13 cellular contexts compared by ENCODE assay signal in the genomic region with DNA sequence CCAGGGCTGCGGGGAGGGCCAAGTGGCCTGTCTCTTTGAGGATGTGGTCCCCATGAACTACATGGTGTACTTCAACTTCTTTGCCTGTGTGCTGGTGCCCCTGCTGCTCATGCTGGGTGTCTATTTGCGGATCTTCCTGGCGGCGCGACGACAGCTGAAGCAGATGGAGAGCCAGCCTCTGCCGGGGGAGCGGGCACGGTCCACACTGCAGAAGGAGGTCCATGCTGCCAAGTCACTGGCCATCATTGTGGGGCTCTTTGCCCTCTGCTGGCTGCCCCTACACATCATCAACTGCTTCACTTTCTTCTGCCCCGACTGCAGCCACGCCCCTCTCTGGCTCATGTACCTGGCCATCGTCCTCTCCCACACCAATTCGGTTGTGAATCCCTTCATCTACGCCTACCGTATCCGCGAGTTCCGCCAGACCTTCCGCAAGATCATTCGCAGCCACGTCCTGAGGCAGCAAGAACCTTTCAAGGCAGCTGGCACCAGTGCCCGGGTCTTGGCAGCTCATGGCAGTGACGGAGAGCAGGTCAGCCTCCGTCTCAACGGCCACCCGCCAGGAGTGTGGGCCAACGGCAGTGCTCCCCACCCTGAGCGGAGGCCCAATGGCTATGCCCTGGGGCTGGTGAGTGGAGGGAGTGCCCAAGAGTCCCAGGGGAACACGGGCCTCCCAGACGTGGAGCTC. TPM values are rescaled to one million over a fixed set of nuclear protein-coding genes. Genes with fewer than 3 reads are reported as not detected.
DNase-seq lines count a peak whose midpoint lies in the region; ATAC-seq and TF ChIP-seq lines count a peak whose summit lies in the region.
"Had no signal": no experiment of that assay in that cellular context is flagged by ENCODE, and none has a peak within 500 bp of the region (broad histone marks: within the 10 kb centered on the region; RNA-seq: fewer than 3 reads in every experiment).

No MANE protein-coding gene starts in this region.

- H3K4me1 Mint-ChIP-seq in activated CD4-positive, alpha-beta memory T cell treated with anti-CD3 and anti-CD28 coated beads for 36 hours (ENCODE audit: low read depth), result peaks cover 44% of the 10 kb centered on the region
- H3K4me1 Mint-ChIP-seq in activated CD4-positive, alpha-beta memory T cell treated with anti-CD3 and anti-CD28 coated beads, Interleukin-2, amount 10 ng/mL, durations not matched to agents 7 days and 5 days, result peaks cover 30% of the 10 kb centered on the region
- H3K4me1 Mint-ChIP-seq in chondrocyte (ENCODE audit: low read depth), result peaks cover 17% of the 10 kb centered on the region
- peaks cover 64% of the 10 kb centered on the region for H3K4me1 Mint-ChIP-seq in stimulated activated effector memory CD8-positive, alpha-beta T cell treated with anti-CD3 and anti-CD28 coated beads, Interleukin-12 subunit alpha, Interleukin-12 subunit beta, amount 100 ng/mL, for 72 hours

- no peaks in the 10 kb centered on the region for H3K27me3 ChIP-seq in upper lobe of right lung

- POLR2A ChIA-PET in activated CD4-positive, alpha-beta memory T cell treated with anti-CD3 and anti-CD28 coated beads for 36 hours (lab: Charles Lee), result no interaction called here
- POLR2A ChIA-PET in activated CD4-positive, alpha-beta memory T cell treated with anti-CD3 and anti-CD28 coated beads, Interleukin-2, amount 10 ng/mL, durations not matched to agents 7 days and 5 days (lab: Charles Lee), result no interaction called here

- DNase-seq in activated CD4-positive, alpha-beta memory T cell treated with anti-CD3 and anti-CD28 coated beads for 36 hours, result peak; percentile 6
- DNase-seq in activated CD4-positive, alpha-beta memory T cell treated with anti-CD3 and anti-CD28 coated beads, Interleukin-2, amount 10 ng/mL, durations not matched to agents 7 days and 5 days, result no peak
- DNase-seq in HuH-7.5 (ENCODE audit: low spot score) (peak; percentile 3), chondrocyte (ENCODE audit: low spot score) (peak; percentile 83), upper lobe of right lung (no peak), RKO (ENCODE audit: low spot score) (no peak), iPS-NIHi7 (ENCODE audit: extremely low spot score) (no peak)
- DNase-seq in stimulated activated effector memory CD8-positive, alpha-beta T cell treated with anti-CD3 and anti-CD28 coated beads, Interleukin-12 subunit alpha, Interleukin-12 subunit beta, amount 100 ng/mL, for 72 hours (ENCODE audit: low spot score in 2 of 2), result no peak
- DNase-seq: activated gamma-delta T cell treated with Interleukin-2 at 50 U/mL for 16 hours had no signal

- H3K27ac Mint-ChIP-seq in activated CD4-positive, alpha-beta memory T cell treated with anti-CD3 and anti-CD28 coated beads for 36 hours, result no peak overlapping the region
- H3K27ac Mint-ChIP-seq in activated CD4-positive, alpha-beta memory T cell treated with anti-CD3 and anti-CD28 coated beads, Interleukin-2, amount 10 ng/mL, durations not matched to agents 7 days and 5 days, result no peak overlapping the region
- no peak overlapping the region for H3K27ac Mint-ChIP-seq in chondrocyte (ENCODE audit: unreplicated experiment)
- H3K27ac Mint-ChIP-seq in stimulated activated effector memory CD8-positive, alpha-beta T cell treated with anti-CD3 and anti-CD28 coated beads, Interleukin-12 subunit alpha, Interleukin-12 subunit beta, amount 100 ng/mL, for 72 hours, result peak overlapping the region; percentile 85
- H3K27ac Mint-ChIP-seq: nephron had no signal

- peaks cover 35% of the 10 kb centered on the region for H3K36me3 Mint-ChIP-seq in activated CD4-positive, alpha-beta memory T cell treated with anti-CD3 and anti-CD28 coated beads for 36 hours
- H3K36me3 Mint-ChIP-seq in activated CD4-positive, alpha-beta memory T cell treated with anti-CD3 and anti-CD28 coated beads, Interleukin-2, amount 10 ng/mL, durations not matched to agents 7 days and 5 days (ENCODE audit: low read depth), result peaks cover 20% of the 10 kb centered on the region
- peaks cover 2% of the 10 kb centered on the region for H3K36me3 Mint-ChIP-seq in chondrocyte (ENCODE audit: low read depth)
- H3K36me3 Mint-ChIP-seq in stimulated activated effector memory CD8-positive, alpha-beta T cell treated with anti-CD3 and anti-CD28 coated beads, Interleukin-12 subunit alpha, Interleukin-12 subunit beta, amount 100 ng/mL, for 72 hours, result peaks cover 83% of the 10 kb centered on the region

- no peak for ATAC-seq in stimulated activated effector memory CD8-positive, alpha-beta T cell treated with anti-CD3 and anti-CD28 coated beads, Interleukin-12 subunit alpha, Interleukin-12 subunit beta, amount 100 ng/mL, for 72 hours
- ATAC-seq in upper lobe of right lung, result no peak

- no peak for TF ChIP-seq CTCF in chondrocyte (IDR thresholded peaks at IDR 0.05)
- no peak for TF ChIP-seq CTCF in upper lobe of right lung (IDR thresholded peaks at IDR 0.05)

- intact Hi-C loops in activated CD4-positive, alpha-beta memory T cell treated with anti-CD3 and anti-CD28 coated beads for 36 hours (cut with micrococcal nuclease), result no loop called here
- intact Hi-C loops in upper lobe of right lung (cut with DNase I), result no loop called here

- no peak overlapping the region for H3K27ac ChIP-seq in upper lobe of right lung
- H3K27ac ChIP-seq: SK-N-MC had no signal

- H3K27me3 Mint-ChIP-seq in activated CD4-positive, alpha-beta memory T cell treated with anti-CD3 and anti-CD28 coated beads for 36 hours, result no peaks in the 10 kb centered on the region
- H3K27me3 Mint-ChIP-seq in activated CD4-positive, alpha-beta memory T cell treated with anti-CD3 and anti-CD28 coated beads, Interleukin-2, amount 10 ng/mL, durations not matched to agents 7 days and 5 days, result no peaks in the 10 kb centered on the region
- no peaks in the 10 kb centered on the region for H3K27me3 Mint-ChIP-seq in chondrocyte (ENCODE audit: low read depth)

- no peak overlapping the region for H3K4me3 Mint-ChIP-seq in activated CD4-positive, alpha-beta memory T cell treated with anti-CD3 and anti-CD28 coated beads for 36 hours
- H3K4me3 Mint-ChIP-seq in activated CD4-positive, alpha-beta memory T cell treated with anti-CD3 and anti-CD28 coated beads, Interleukin-2, amount 10 ng/mL, durations not matched to agents 7 days and 5 days, result no peak overlapping the region
- H3K4me3 Mint-ChIP-seq in chondrocyte (ENCODE audit: unreplicated experiment), result no peak overlapping the region
- no peak overlapping the region for H3K4me3 Mint-ChIP-seq in stimulated activated effector memory CD8-positive, alpha-beta T cell treated with anti-CD3 and anti-CD28 coated beads, Interleukin-12 subunit alpha, Interleukin-12 subunit beta, amount 100 ng/mL, for 72 hours
- H3K4me3 Mint-ChIP-seq: nephron had no signal

- no peak overlapping the region for H3K4me3 ChIP-seq in upper lobe of right lung
- H3K4me3 ChIP-seq: SK-N-MC had no signal

- CTCF ChIA-PET in activated CD4-positive, alpha-beta memory T cell treated with anti-CD3 and anti-CD28 coated beads for 36 hours (lab: Charles Lee), result interaction anchor here (2.0 kb wide), 1 partner anchor 17 kb away, joined by 4 read pairs; no protein-coding TSS in a partner anchor
- CTCF ChIA-PET in activated CD4-positive, alpha-beta memory T cell treated with anti-CD3 and anti-CD28 coated beads, Interleukin-2, amount 10 ng/mL, durations not matched to agents 7 days and 5 days (lab: Charles Lee), result no interaction called here

- peaks cover 7% of the 10 kb centered on the region for H3K4me1 ChIP-seq in upper lobe of right lung

- no peaks in the 10 kb centered on the region for H3K9me3 Mint-ChIP-seq in activated CD4-positive, alpha-beta memory T cell treated with anti-CD3 and anti-CD28 coated beads for 36 hours
- no peaks in the 10 kb centered on the region for H3K9me3 Mint-ChIP-seq in activated CD4-positive, alpha-beta memory T cell treated with anti-CD3 and anti-CD28 coated beads, Interleukin-2, amount 10 ng/mL, durations not matched to agents 7 days and 5 days
- no peaks in the 10 kb centered on the region for H3K9me3 Mint-ChIP-seq in chondrocyte (ENCODE audit: low read depth)
- no peaks in the 10 kb centered on the region for H3K9me3 Mint-ChIP-seq in stimulated activated effector memory CD8-positive, alpha-beta T cell treated with anti-CD3 and anti-CD28 coated beads, Interleukin-12 subunit alpha, Interleukin-12 subunit beta, amount 100 ng/mL, for 72 hours
- H3K9me3 Mint-ChIP-seq: nephron had no signal

- peaks cover 10% of the 10 kb centered on the region for H3K36me3 ChIP-seq in upper lobe of right lung

- no peaks in the 10 kb centered on the region for H3K9me3 ChIP-seq in upper lobe of right lung

RNA-seq across cellular contexts. Expression of a gene that starts 13.5 kb away (rescaled TPM):
- 10 to 100 TPM; 30.5 to 33.0 TPM for total RNA-seq in activated CD4-positive, alpha-beta memory T cell treated with anti-CD3 and anti-CD28 coated beads for 36 hours
- 10 to 100 TPM; 19.7 to 19.8 TPM for total RNA-seq in activated CD4-positive, alpha-beta memory T cell treated with anti-CD3 and anti-CD28 coated beads, Interleukin-2, amount 10 ng/mL, durations not matched to agents 7 days and 5 days
- 2.3 to 3.6 TPM (median 2.4 TPM) in 3 replicates for total RNA-seq in chondrocyte
- 17.2 TPM for total RNA-seq in upper lobe of right lung
- total RNA-seq: epithelial cell of proximal tubule had no signal

RNA-seq across cellular contexts. Expression of a gene that starts 54.3 kb away (rescaled TPM):
- under 1 TPM; 0.19 to 0.31 TPM for total RNA-seq in activated CD4-positive, alpha-beta memory T cell treated with anti-CD3 and anti-CD28 coated beads for 36 hours
- under 1 TPM; 0.30 to 0.33 TPM for total RNA-seq in activated CD4-positive, alpha-beta memory T cell treated with anti-CD3 and anti-CD28 coated beads, Interleukin-2, amount 10 ng/mL, durations not matched to agents 7 days and 5 days
- total RNA-seq in chondrocyte, result 0.15 to 0.31 TPM (median 0.18 TPM) in 3 replicates
- 1.5 TPM for total RNA-seq in upper lobe of right lung
- total RNA-seq: epithelial cell of proximal tubule, kidney epithelial cell had no signal

Comparison
In these comparisons a context has a peak if more than half of its experiments do, and no peak if none do; other contexts are left out.
1. DNase-seq: peak in activated CD4-positive, alpha-beta memory T cell treated with anti-CD3 and anti-CD28 coated beads for 36 hours (single experiment), HuH-7.5 (single experiment) and chondrocyte (single experiment); none in activated CD4-positive, alpha-beta memory T cell treated with anti-CD3 and anti-CD28 coated beads, Interleukin-2, amount 10 ng/mL, durations not matched to agents 7 days and 5 days (single experiment), stimulated activated effector memory CD8-positive, alpha-beta T cell treated with anti-CD3 and anti-CD28 coated beads, Interleukin-12 subunit alpha, Interleukin-12 subunit beta, amount 100 ng/mL, for 72 hours (0 of 2), upper lobe of right lung (single experiment), RKO (single experiment) and iPS-NIHi7 (single experiment).